ENCODE assay signal across 16 cellular contexts in genomic region chr2:167183916-167184315, GRCh38.
"Had no signal": no experiment of that assay in that cellular context is flagged by ENCODE, and none has a peak within 500 bp of the region (broad histone marks: within the 10 kb centered on the region; RNA-seq: fewer than 3 reads in every experiment).

No MANE protein-coding gene starts in this region.

- H3K27ac Mint-ChIP-seq: activated CD4-positive, alpha-beta T cell treated with anti-CD3 and anti-CD28 coated beads, Interleukin-2, amount 10 ng/mL, durations not matched to agents 24 days and 14 days; activated CD8-positive, alpha-beta T cell treated with anti-CD3 and anti-CD28 coated beads, Interleukin-2, amount 10 ng/mL, durations not matched to agents 7 days and 5 days; activated naive CD8-positive, alpha-beta T cell treated with anti-CD3 and anti-CD28 coated beads for 36 hours; activated T-cell treated with anti-CD3 and anti-CD28 coated beads, Interleukin-2, amount 50 U/mL, for 72 hours; dendritic cell treated with granulocyte-macrophage colony-stimulating factor and Interleukin-4, amounts not matched to agents 40 ng/mL and 50 ng/mL, for 4 days; nephron progenitor cell had no signal

- H3K27ac ChIP-seq: brain microvascular endothelial cell, sigmoid colon, spleen had no signal

- H3K4me3 ChIP-seq: sigmoid colon, spleen had no signal

- H3K9me3 Mint-ChIP-seq: activated CD4-positive, alpha-beta T cell treated with anti-CD3 and anti-CD28 coated beads, Interleukin-2, amount 10 ng/mL, durations not matched to agents 24 days and 14 days; activated naive CD8-positive, alpha-beta T cell treated with anti-CD3 and anti-CD28 coated beads for 36 hours; central memory CD8-positive, alpha-beta T cell; dendritic cell treated with granulocyte-macrophage colony-stimulating factor and Interleukin-4, amounts not matched to agents 40 ng/mL and 50 ng/mL, for 4 days; nephron progenitor cell had no signal

- H3K4me1 Mint-ChIP-seq: activated CD4-positive, alpha-beta T cell treated with anti-CD3 and anti-CD28 coated beads, Interleukin-2, amount 10 ng/mL, durations not matched to agents 24 days and 14 days; activated naive CD8-positive, alpha-beta T cell treated with anti-CD3 and anti-CD28 coated beads for 36 hours; central memory CD8-positive, alpha-beta T cell; nephron progenitor cell had no signal

- DNase-seq: activated CD4-positive, alpha-beta T cell treated with anti-CD3 and anti-CD28 coated beads, Interleukin-2, amount 10 ng/mL, durations not matched to agents 24 days and 14 days; activated CD4-positive, CD25-positive, alpha-beta regulatory T cell; activated CD8-positive, alpha-beta memory T cell treated with anti-CD3 and anti-CD28 coated beads, Interleukin-2, amount 50 U/mL, for 4 hours; activated CD8-positive, alpha-beta T cell treated with anti-CD3 and anti-CD28 coated beads, Interleukin-2, amount 10 ng/mL, durations not matched to agents 7 days and 5 days; activated gamma-delta T cell treated with Interleukin-2 at 50 U/mL for 16 hours; activated naive CD8-positive, alpha-beta T cell treated with anti-CD3 and anti-CD28 coated beads for 36 hours; activated T-cell treated with anti-CD3 and anti-CD28 coated beads, Interleukin-2, amount 50 U/mL, for 72 hours; brain microvascular endothelial cell; effector memory CD4-positive, alpha-beta T cell; head of caudate nucleus; mesendoderm; nephron progenitor cell; sigmoid colon; spleen had no signal

- H3K4me1 ChIP-seq: spleen had no signal

- H3K36me3 ChIP-seq: brain microvascular endothelial cell, sigmoid colon, spleen had no signal

- H3K36me3 Mint-ChIP-seq: activated naive CD8-positive, alpha-beta T cell treated with anti-CD3 and anti-CD28 coated beads for 36 hours had no signal

- H3K4me3 Mint-ChIP-seq: activated CD4-positive, alpha-beta T cell treated with anti-CD3 and anti-CD28 coated beads, Interleukin-2, amount 10 ng/mL, durations not matched to agents 24 days and 14 days; activated CD8-positive, alpha-beta T cell treated with anti-CD3 and anti-CD28 coated beads, Interleukin-2, amount 10 ng/mL, durations not matched to agents 7 days and 5 days; activated naive CD8-positive, alpha-beta T cell treated with anti-CD3 and anti-CD28 coated beads for 36 hours; activated T-cell treated with anti-CD3 and anti-CD28 coated beads, Interleukin-2, amount 50 U/mL, for 72 hours; central memory CD8-positive, alpha-beta T cell; dendritic cell treated with granulocyte-macrophage colony-stimulating factor and Interleukin-4, amounts not matched to agents 40 ng/mL and 50 ng/mL, for 4 days; nephron progenitor cell had no signal

- H3K27me3 ChIP-seq: brain microvascular endothelial cell, sigmoid colon, spleen had no signal

- H3K27me3 Mint-ChIP-seq: activated CD4-positive, alpha-beta T cell treated with anti-CD3 and anti-CD28 coated beads, Interleukin-2, amount 10 ng/mL, durations not matched to agents 24 days and 14 days; activated naive CD8-positive, alpha-beta T cell treated with anti-CD3 and anti-CD28 coated beads for 36 hours; central memory CD8-positive, alpha-beta T cell; dendritic cell treated with granulocyte-macrophage colony-stimulating factor and Interleukin-4, amounts not matched to agents 40 ng/mL and 50 ng/mL, for 4 days had no signal

- H3K9me3 ChIP-seq: sigmoid colon, spleen had no signal
